In the genomic region with DNA sequence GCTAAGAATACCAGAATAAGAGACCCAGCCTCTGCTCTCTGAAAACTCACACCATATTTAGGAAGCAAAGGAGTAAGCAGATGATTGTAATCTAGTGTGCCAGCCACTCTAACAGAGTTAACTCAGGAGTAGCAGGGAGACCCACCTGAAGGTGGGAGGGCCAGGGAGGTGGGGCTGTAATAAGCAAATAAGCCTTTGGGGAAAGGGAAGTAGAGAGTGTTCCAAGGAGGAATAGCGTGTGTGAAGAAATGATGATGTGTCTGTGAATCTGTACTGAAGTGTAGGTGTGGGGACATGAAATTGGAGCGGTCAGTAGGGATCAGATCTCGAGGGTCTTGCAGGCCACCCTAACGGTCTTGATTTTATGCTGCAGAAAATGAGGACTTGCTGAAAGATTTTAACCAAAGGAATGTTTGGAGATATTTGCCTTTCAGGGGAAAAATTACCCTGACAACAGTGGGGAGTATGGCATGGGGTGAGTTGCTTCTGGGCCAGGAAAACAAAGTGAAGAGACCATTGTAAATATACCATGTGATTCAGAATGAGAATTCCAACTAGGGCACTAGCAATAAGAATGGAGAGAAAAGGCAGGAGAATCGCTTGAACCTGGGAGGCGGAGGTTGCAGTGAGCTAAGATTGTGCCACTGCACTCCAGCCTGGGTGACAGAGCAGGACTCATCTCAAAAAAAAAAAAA, we compare ENCODE assay signal across 16 cellular contexts.
"Had no signal": no experiment of that assay in that cellular context is flagged by ENCODE, and none has a peak within 500 bp of the region (broad histone marks: within the 10 kb centered on the region; RNA-seq: fewer than 3 reads in every experiment).

No MANE protein-coding gene starts in this region.

- FAIRE-seq: colon, frontal cortex had no signal

- DNase-seq: activated CD4-positive, alpha-beta T cell treated with anti-CD3 and anti-CD28 coated beads, Interleukin-2, amount 50 U/mL, for 48 hours; activated CD8-positive, alpha-beta memory T cell treated with anti-CD3 and anti-CD28 coated beads, Interleukin-2, amount 10 ng/mL, durations not matched to agents 7 days and 5 days; activated effector memory CD4-positive, alpha-beta T cell treated with Interleukin-2 at 50 U/mL for 16 hours; activated naive CD8-positive, alpha-beta T cell treated with anti-CD3 and anti-CD28 coated beads, Interleukin-2, amount 10 ng/mL, durations not matched to agents 7 days and 5 days; activated T-cell treated with anti-CD3 and anti-CD28 coated beads, Interleukin-2, amount 50 U/mL, for 24 hours; anterior cingulate cortex; heart right ventricle; left cardiac atrium; naive thymus-derived CD8-positive, alpha-beta T cell; psoas muscle; right lobe of liver; stimulated activated naive B cell treated with anti-CD40 and anti-IgM and Interleukin-4, amounts not matched to agents 10 μg/mL and 1 μg/mL and 100 μg/mL, for 72 hours; transverse colon had no signal

- H3K4me3 Mint-ChIP-seq: activated CD8-positive, alpha-beta memory T cell treated with anti-CD3 and anti-CD28 coated beads, Interleukin-2, amount 10 ng/mL, durations not matched to agents 7 days and 5 days; activated naive CD8-positive, alpha-beta T cell treated with anti-CD3 and anti-CD28 coated beads, Interleukin-2, amount 10 ng/mL, durations not matched to agents 7 days and 5 days; activated T-cell treated with anti-CD3 and anti-CD28 coated beads, Interleukin-2, amount 50 U/mL, for 24 hours; stimulated activated naive B cell treated with anti-CD40 and anti-IgM and Interleukin-4, amounts not matched to agents 10 μg/mL and 1 μg/mL and 100 μg/mL, for 72 hours had no signal

- H3K4me3 ChIP-seq: breast epithelium, heart right ventricle, psoas muscle, right lobe of liver, transverse colon had no signal

- H3K9me3 ChIP-seq: breast epithelium, psoas muscle, right lobe of liver, transverse colon had no signal

- H3K27me3 ChIP-seq: breast epithelium, heart right ventricle, right lobe of liver, transverse colon had no signal

- H3K27ac Mint-ChIP-seq: activated CD8-positive, alpha-beta memory T cell treated with anti-CD3 and anti-CD28 coated beads, Interleukin-2, amount 10 ng/mL, durations not matched to agents 7 days and 5 days; activated naive CD8-positive, alpha-beta T cell treated with anti-CD3 and anti-CD28 coated beads, Interleukin-2, amount 10 ng/mL, durations not matched to agents 7 days and 5 days; activated T-cell treated with anti-CD3 and anti-CD28 coated beads, Interleukin-2, amount 50 U/mL, for 24 hours; stimulated activated naive B cell treated with anti-CD40 and anti-IgM and Interleukin-4, amounts not matched to agents 10 μg/mL and 1 μg/mL and 100 μg/mL, for 72 hours had no signal

- H3K27ac ChIP-seq: breast epithelium, heart right ventricle, psoas muscle, right lobe of liver, transverse colon had no signal

- H3K4me1 ChIP-seq: breast epithelium, psoas muscle, right lobe of liver, transverse colon had no signal

- H3K36me3 ChIP-seq: breast epithelium, heart right ventricle, right lobe of liver, transverse colon had no signal
